ENCODE assay signal across 8 cellular contexts in the genomic region with DNA sequence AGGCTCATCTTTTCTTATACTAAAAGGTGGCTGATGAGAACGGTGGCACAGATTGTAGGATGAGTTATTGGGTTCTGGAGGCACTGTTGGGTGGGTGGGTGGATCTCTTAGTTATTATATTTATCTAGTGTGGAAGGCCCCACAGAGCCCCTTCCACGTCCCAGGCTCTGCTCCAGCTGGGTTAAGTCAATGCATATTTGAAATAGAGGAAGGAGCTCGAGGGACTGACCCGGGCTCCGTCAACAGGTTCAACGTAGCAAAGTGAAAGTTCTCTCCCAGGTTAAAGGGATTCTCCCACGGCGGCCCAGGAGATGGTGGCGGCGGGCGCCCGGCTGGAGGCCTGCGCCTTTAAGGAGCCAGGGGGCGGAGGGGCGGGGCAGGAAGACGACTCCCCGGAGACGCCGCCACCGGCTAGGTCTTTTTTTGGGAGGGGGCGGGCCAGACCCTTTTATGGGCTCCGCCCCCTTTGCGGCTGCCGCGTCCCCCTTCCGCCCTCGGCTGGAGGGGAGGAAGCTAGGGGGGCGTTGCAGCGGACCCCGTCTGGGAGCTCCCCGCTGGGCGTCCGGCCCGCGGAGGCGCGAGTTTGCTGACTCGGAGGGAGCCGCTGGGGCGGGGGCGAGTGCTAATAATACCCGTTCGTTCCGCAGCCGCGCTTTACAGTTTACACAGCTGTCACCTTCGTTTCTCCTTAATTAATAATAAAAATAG. TPM values are rescaled to one million over a fixed set of nuclear protein-coding genes. Genes with fewer than 3 reads are reported as not detected.
DNase-seq lines count a peak whose midpoint lies in the region; ATAC-seq and TF ChIP-seq lines count a peak whose summit lies in the region.

No MANE protein-coding gene starts in this region.

- peak; percentile 32; the same call in 1 of the 2 replicates for TF ChIP-seq CTCF in AG04450 (IDR thresholded peaks at IDR 0.05; ENCODE audit: low read depth, low read length)

- H3K9me3 ChIP-seq in AG04450 (ENCODE audit: control insufficient read depth, insufficient read depth, low read length): no peaks in the 10 kb centered on the region

- POLR2A ChIA-PET in AG04450 (lab: Yijun Ruan, JAX): interaction anchor here (0.6 to 2.3 kb wide), 7 partner anchors 12 to 223 kb away, joined by 3 to 10 read pairs (median 4); a partner anchor contains a TSS

- peaks cover 7% of the 10 kb centered on the region for H3K27me3 ChIP-seq in AG04450 (ENCODE audit: control insufficient read depth, insufficient read depth, low read length)

- peak overlapping the region; percentile 65 for H3K27ac ChIP-seq in AG04450 (ENCODE audit: low read depth, low read length)

- ATAC-seq in GM18907 (IDR thresholded peaks at IDR 0.05; ENCODE audit: unreplicated experiment) (peak; percentile 67), HG03139 (IDR thresholded peaks at IDR 0.05; ENCODE audit: unreplicated experiment) (peak; percentile 67)

- DNase-seq in AG04450 (ENCODE audit: low read depth, low spot score): peak; percentile 76
- DNase-seq in NCI-H2227 treated with DMSO at 0.1 percent for 48 hours (lab: John Stamatoyannopoulos, UW): peak; percentile 90
- peak; percentile 72 to 87 (median 84) for DNase-seq in activated CD4-positive, CD25-positive, alpha-beta regulatory T cell (lab: John Stamatoyannopoulos, UW)
- DNase-seq in cerebellar cortex (ENCODE audit: low spot score): peak; percentile 86
- DNase-seq in kidney glomerular epithelial cell (lab: John Stamatoyannopoulos, UW): peak; percentile 86
- DNase-seq in stimulated activated CD4-positive, alpha-beta T cell treated with anti-CD3 and anti-CD28 coated beads, Interleukin-15, amount 100 ng/mL, for 48 hours (ENCODE audit: low read depth in 2 of 2): peak; percentile 84 to 94

- H3K4me3 ChIP-seq in AG04450 (ENCODE audit: low read depth, low read length): peak overlapping the region; percentile 83

- CTCF ChIA-PET in AG04450 (lab: Charles Lee): interaction anchor here (0.6 to 1.7 kb wide), 16 partner anchors 9 to 247 kb away, joined by 3 to 10 read pairs (median 4); no protein-coding TSS in a partner anchor

RNA-seq across cellular contexts. Expression of a gene that starts 1.5 kb away (rescaled TPM):
- 79.8 and 85.3 TPM in 2 replicates for polyA plus RNA-seq in AG04450 (2011; rRNA removed)
- 140 and 173 TPM in 2 replicates for polyA minus RNA-seq in AG04450 (2011; rRNA and poly(A)+ RNA removed)

RNA-seq across cellular contexts. Expression of a gene that starts 6.5 kb away (rescaled TPM):
- polyA plus RNA-seq in AG04450 (2011; rRNA removed): not detected in 2 replicates
- not detected in 2 replicates for polyA minus RNA-seq in AG04450 (2011; rRNA and poly(A)+ RNA removed)

RNA-seq across cellular contexts. Expression of a gene that starts 20.9 kb away (rescaled TPM):
- polyA plus RNA-seq in AG04450 (2011; rRNA removed): not detected in 2 replicates
- polyA minus RNA-seq in AG04450 (2011; rRNA and poly(A)+ RNA removed): not detected in 2 replicates

RNA-seq across cellular contexts. Expression of a gene that starts 31.1 kb away (rescaled TPM):
- 0.19 and 0.21 TPM in 2 replicates for polyA plus RNA-seq in AG04450 (2011; rRNA removed)
- not detected in 2 replicates for polyA minus RNA-seq in AG04450 (2011; rRNA and poly(A)+ RNA removed)

Comparison
In these comparisons a context has a peak if more than half of its experiments do, and no peak if none do; other contexts are left out.
1. Peak in every context shown above with its lines: DNase-seq, ATAC-seq, H3K4me3 ChIP-seq and H3K27ac ChIP-seq.